In genomic region chr20:56385130-56385529, GRCh38 we compare ENCODE assay signal across 25 cellular contexts. TPM values are rescaled to one million over a fixed set of nuclear protein-coding genes. Genes with fewer than 3 reads are reported as not detected.
"Had no signal": no experiment of that assay in that cellular context is flagged by ENCODE, and none has a peak within 500 bp of the region (broad histone marks: within the 10 kb centered on the region; RNA-seq: fewer than 3 reads in every experiment).

No MANE protein-coding gene starts in this region.

- H2AFZ ChIP-seq: parathyroid adenoma had no signal

- H3K9ac ChIP-seq: parathyroid adenoma had no signal

- H3K9me3 ChIP-seq: right atrium auricular region, stomach, thyroid gland, upper lobe of left lung had no signal

- H3K27ac ChIP-seq: epithelial cell of prostate, parathyroid adenoma, right atrium auricular region, stomach, thyroid gland, upper lobe of left lung had no signal

- H3K4me2 ChIP-seq: smooth muscle cell had no signal

- H3K4me1 ChIP-seq: parathyroid adenoma, right atrium auricular region had no signal

- DNase-seq: activated CD4-positive, alpha-beta T cell treated with anti-CD3 and anti-CD28 coated beads for 4 hours; activated CD4-positive, alpha-beta T cell treated with anti-CD3 and anti-CD28 coated beads, Interleukin-2, amount 50 U/mL, for 4 hours; activated gamma-delta T cell; activated naive CD4-positive, alpha-beta T cell treated with anti-CD3 and anti-CD28 coated beads, Interleukin-2, amount 50 U/mL, for 16 hours; activated T-cell treated with anti-CD3 and anti-CD28 coated beads for 4 hours; activated T-cell treated with anti-CD3 and anti-CD28 coated beads, Interleukin-2, amount 50 U/mL, for 72 hours; anterior cingulate cortex; effector CD8-positive, alpha-beta T cell; left ventricle myocardium superior; midbrain; naive thymus-derived CD4-positive, alpha-beta T cell; nucleus accumbens; stimulated activated CD4-positive, alpha-beta T cell treated with anti-CD3 and anti-CD28 coated beads, Interleukin-1b, Interleukin-23, amount 100 ng/mL, for 48 hours; stimulated activated CD4-positive, alpha-beta T cell treated with anti-CD3 and anti-CD28 coated beads, Interleukin-4, amount 100 ng/mL, for 4 hours; stimulated activated CD8-positive, alpha-beta memory T cell treated with anti-CD3 and anti-CD28 coated beads, Interleukin-4, amount 100 ng/mL, for 48 hours; stimulated activated naive B cell treated with anti-CD40 and anti-IgM and Interleukin-4, amounts not matched to agents 10 μg/mL and 1 μg/mL and 100 μg/mL, for 72 hours; stomach; thyroid gland had no signal

- H3K4me3 ChIP-seq: right atrium auricular region, smooth muscle cell, stomach, thyroid gland, upper lobe of left lung had no signal

- H3K36me3 ChIP-seq: right atrium auricular region, thyroid gland had no signal

- H3K27ac Mint-ChIP-seq: activated T-cell treated with anti-CD3 and anti-CD28 coated beads, Interleukin-2, amount 50 U/mL, for 72 hours; stimulated activated naive B cell treated with anti-CD40 and anti-IgM and Interleukin-4, amounts not matched to agents 10 μg/mL and 1 μg/mL and 100 μg/mL, for 72 hours had no signal

- H3K9me3 Mint-ChIP-seq: activated T-cell treated with anti-CD3 and anti-CD28 coated beads, Interleukin-2, amount 50 U/mL, for 72 hours; naive thymus-derived CD4-positive, alpha-beta T cell; neural crest cell; stimulated activated naive B cell treated with anti-CD40 and anti-IgM and Interleukin-4, amounts not matched to agents 10 μg/mL and 1 μg/mL and 100 μg/mL, for 72 hours had no signal

- ATAC-seq: activated T-cell treated with anti-CD3 and anti-CD28 coated beads, Interleukin-2, amount 50 U/mL, for 72 hours; left ventricle myocardium superior; naive thymus-derived CD4-positive, alpha-beta T cell; stimulated activated naive B cell treated with anti-CD40 and anti-IgM and Interleukin-4, amounts not matched to agents 10 μg/mL and 1 μg/mL and 100 μg/mL, for 72 hours had no signal

- H3K27me3 ChIP-seq: right atrium auricular region, stomach, thyroid gland, upper lobe of left lung had no signal

- H3K79me2 ChIP-seq: parathyroid adenoma had no signal

- H3K4me3 Mint-ChIP-seq: activated T-cell treated with anti-CD3 and anti-CD28 coated beads, Interleukin-2, amount 50 U/mL, for 72 hours; naive thymus-derived CD4-positive, alpha-beta T cell; neural crest cell; stimulated activated naive B cell treated with anti-CD40 and anti-IgM and Interleukin-4, amounts not matched to agents 10 μg/mL and 1 μg/mL and 100 μg/mL, for 72 hours had no signal

RNA-seq across cellular contexts. Expression of gene CASS4, which starts 26.9 kb away (rescaled TPM):
- total RNA-seq: pulmonary artery endothelial cell had no signal
